In the genomic region with DNA sequence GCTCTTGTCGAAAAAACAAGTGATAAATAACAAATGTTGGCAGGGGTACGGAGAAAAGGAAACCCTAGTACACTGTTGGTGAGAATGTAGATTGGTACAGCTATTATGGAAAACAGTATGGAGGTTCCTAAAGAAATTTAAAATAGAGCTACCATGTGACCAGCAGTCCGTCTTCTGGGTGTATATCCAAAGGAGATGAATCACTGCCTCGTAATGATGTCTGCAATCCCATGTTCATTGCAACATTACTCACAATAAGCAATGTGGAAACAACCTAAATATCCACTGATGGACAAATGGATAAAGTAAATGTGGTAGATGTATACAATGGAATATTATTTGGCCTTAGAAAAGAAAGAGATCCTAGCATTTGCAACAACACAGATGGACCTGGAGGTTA, we compare ENCODE assay signal across 1 cellular context.
TF ChIP-seq lines count a peak whose summit lies in the region.

No MANE protein-coding gene starts in this region.

TF ChIP-seq in HepG2, 621 proteins besides CTCF, POLR2A, EP300 and RAD21:
- TF ChIP-seq ZFP90 (CRISPR knock-in tag; IDR thresholded peaks at IDR 0.05; ENCODE audit: borderline replicate concordance): no peak
- TF ChIP-seq, protein P1, sequence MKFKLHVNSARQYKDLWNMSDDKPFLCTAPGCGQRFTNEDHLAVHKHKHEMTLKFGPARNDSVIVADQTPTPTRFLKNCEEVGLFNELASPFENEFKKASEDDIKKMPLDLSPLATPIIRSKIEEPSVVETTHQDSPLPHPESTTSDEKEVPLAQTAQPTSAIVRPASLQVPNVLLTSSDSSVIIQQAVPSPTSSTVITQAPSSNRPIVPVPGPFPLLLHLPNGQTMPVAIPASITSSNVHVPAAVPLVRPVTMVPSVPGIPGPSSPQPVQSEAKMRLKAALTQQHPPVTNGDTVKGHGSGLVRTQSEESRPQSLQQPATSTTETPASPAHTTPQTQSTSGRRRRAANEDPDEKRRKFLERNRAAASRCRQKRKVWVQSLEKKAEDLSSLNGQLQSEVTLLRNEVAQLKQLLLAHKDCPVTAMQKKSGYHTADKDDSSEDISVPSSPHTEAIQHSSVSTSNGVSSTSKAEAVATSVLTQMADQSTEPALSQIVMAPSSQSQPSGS (CRISPR knock-in tag; IDR thresholded peaks at IDR 0.05): no peak
- no peak for TF ChIP-seq ZNF788 (CRISPR knock-in tag; IDR thresholded peaks at IDR 0.05; ENCODE audit: borderline replicate concordance)
- TF ChIP-seq CEBPB (IDR thresholded peaks at IDR 0.05; ENCODE audit: borderline replicate concordance, low read depth, low read length): 0 out of 2 replicates have a peak, but pooled peaks have one; percentile 19
- TF ChIP-seq, protein P2, sequence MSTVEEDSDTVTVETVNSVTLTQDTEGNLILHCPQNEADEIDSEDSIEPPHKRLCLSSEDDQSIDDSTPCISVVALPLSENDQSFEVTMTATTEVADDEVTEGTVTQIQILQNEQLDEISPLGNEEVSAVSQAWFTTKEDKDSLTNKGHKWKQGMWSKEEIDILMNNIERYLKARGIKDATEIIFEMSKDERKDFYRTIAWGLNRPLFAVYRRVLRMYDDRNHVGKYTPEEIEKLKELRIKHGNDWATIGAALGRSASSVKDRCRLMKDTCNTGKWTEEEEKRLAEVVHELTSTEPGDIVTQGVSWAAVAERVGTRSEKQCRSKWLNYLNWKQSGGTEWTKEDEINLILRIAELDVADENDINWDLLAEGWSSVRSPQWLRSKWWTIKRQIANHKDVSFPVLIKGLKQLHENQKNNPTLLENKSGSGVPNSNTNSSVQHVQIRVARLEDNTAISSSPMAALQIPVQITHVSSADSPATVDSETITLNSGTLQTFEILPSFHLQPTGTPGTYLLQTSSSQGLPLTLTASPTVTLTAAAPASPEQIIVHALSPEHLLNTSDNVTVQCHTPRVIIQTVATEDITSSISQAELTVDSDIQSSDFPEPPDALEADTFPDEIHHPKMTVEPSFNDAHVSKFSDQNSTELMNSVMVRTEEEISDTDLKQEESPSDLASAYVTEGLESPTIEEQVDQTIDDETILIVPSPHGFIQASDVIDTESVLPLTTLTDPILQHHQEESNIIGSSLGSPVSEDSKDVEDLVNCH (CRISPR knock-in tag; IDR thresholded peaks at IDR 0.05): no peak
- TF ChIP-seq ZNF775 (CRISPR knock-in tag; IDR thresholded peaks at IDR 0.05; ENCODE audit: borderline replicate concordance): no peak
